ENCODE assay signal across 22 cellular contexts in the genomic region with DNA sequence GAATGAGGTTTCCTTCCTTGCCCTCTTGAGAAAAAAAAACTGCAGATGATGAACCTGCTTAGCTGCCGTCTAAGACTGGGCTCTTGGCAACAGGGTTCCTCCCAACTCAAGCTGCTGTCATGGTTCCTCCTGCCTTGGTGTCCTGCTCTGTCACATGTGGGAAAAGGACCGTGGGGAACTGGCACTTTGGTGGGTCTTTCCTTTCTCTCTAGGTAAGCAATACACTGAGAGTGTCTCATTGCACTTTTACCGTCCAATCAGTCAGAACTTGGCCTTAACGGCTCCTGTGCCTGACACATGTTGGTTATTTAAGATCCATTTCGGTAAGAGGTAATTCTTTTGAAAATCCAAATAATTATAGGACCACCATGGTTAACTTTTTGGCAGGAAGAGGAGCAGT.
DNase-seq lines count a peak whose midpoint lies in the region; ATAC-seq, FAIRE-seq and TF ChIP-seq lines count a peak whose summit lies in the region.
"Had no signal": no experiment of that assay in that cellular context is flagged by ENCODE, and none has a peak within 500 bp of the region (broad histone marks: within the 10 kb centered on the region; RNA-seq: fewer than 3 reads in every experiment).

No MANE protein-coding gene starts in this region.

- peaks cover 23% of the 10 kb centered on the region for H3K4me1 Mint-ChIP-seq in central memory CD8-positive, alpha-beta T cell

- TF ChIP-seq POLR2A in GM12892 (IDR thresholded peaks at IDR 0.05; ENCODE audit: low read depth, low read length): no peak

- no peaks in the 10 kb centered on the region for H3K36me3 Mint-ChIP-seq in central memory CD8-positive, alpha-beta T cell (ENCODE audit: insufficient read depth)
- H3K36me3 Mint-ChIP-seq: CD8-positive, alpha-beta memory T cell had no signal

- H3K18ac ChIP-seq in mesenchymal stem cell (ENCODE audit: low read depth in 1 of 2, low read length in 2 of 2): peak overlapping the region; percentile 35 to 62

- 90% methylated on average over 5 of the region's 5 CpGs for WGBS in mesenchymal stem cell

- H2BK15ac ChIP-seq in mesenchymal stem cell (ENCODE audit: low read depth, poor library complexity, severe bottlenecking): no peak overlapping the region

- H3K79me1 ChIP-seq in mesenchymal stem cell (replicated peaks; ENCODE audit: low read length, poor library complexity, severe bottlenecking): no peaks in the 10 kb centered on the region

- peak; percentile 27 for FAIRE-seq in GM12892 (lab: Jason Lieb, UNC)
- FAIRE-seq: GM18507, HTR-8/SVneo, RCC 7860 had no signal

- H3K27me3 ChIP-seq in Loucy (ENCODE audit: insufficient read depth, low read length, poor library complexity, severe bottlenecking) (no peaks in the 10 kb centered on the region), mesenchymal stem cell (ENCODE audit: control insufficient read depth in 1 of 2, insufficient read depth in 1 of 2, low read length in 2 of 2) (no peaks in the 10 kb centered on the region)

- no peak for DNase-seq in GM12892 (ENCODE audit: insufficient read length)
- DNase-seq in central memory CD8-positive, alpha-beta T cell (ENCODE audit: low spot score in 2 of 2): no peak
- DNase-seq in mesenchymal stem cell: no peak
- DNase-seq in stimulated activated CD8-positive, alpha-beta memory T cell treated with anti-CD3 and anti-CD28 coated beads, Interleukin-4, amount 100 ng/mL, for 48 hours: no peak
- DNase-seq: ACHN; C1 segment of cervical spinal cord; CD8-positive, alpha-beta memory T cell; GM23248; NCI-H1105; NCI-H1694; NCI-H2081 treated with DMSO at 0.1 percent for 48 hours; NCI-H510A; NCI-H774; SHP77 treated with DMSO at 0.1 percent for 48 hours had no signal

- no peaks in the 10 kb centered on the region for H3F3A ChIP-seq in Loucy (ENCODE audit: low read depth)

- H4K8ac ChIP-seq in mesenchymal stem cell (ENCODE audit: low read length): no peak overlapping the region

- H4K91ac ChIP-seq in mesenchymal stem cell (ENCODE audit: low read length): no peak overlapping the region

- H2AFZ ChIP-seq in Loucy (ENCODE audit: low read length): 0 out of 2 replicates have a peak overlapping the region, but pooled peaks have one; percentile 39
- H2AFZ ChIP-seq in mesenchymal stem cell (ENCODE audit: low read depth, low read length): no peak overlapping the region
- H2AFZ ChIP-seq: GM23248 had no signal

- H2BK120ac ChIP-seq in mesenchymal stem cell (ENCODE audit: low read depth, low read length): no peak overlapping the region

- no peak for ATAC-seq in central memory CD8-positive, alpha-beta T cell (replicated peaks; ENCODE audit: extremely low read depth, poor library complexity, severe bottlenecking)
- ATAC-seq in GM18907 (IDR thresholded peaks at IDR 0.05; ENCODE audit: unreplicated experiment): no peak
- no peak for ATAC-seq in GM19324 (IDR thresholded peaks at IDR 0.05; ENCODE audit: low FRiP score, unreplicated experiment)
- ATAC-seq in GM21526 (IDR thresholded peaks at IDR 0.05; ENCODE audit: low FRiP score, unreplicated experiment): no peak
- ATAC-seq: HCT116 had no signal

- H3K4me3 ChIP-seq in Loucy (ENCODE audit: low read length, poor library complexity, severe bottlenecking): no peak overlapping the region
- no peak overlapping the region for H3K4me3 ChIP-seq in mesenchymal stem cell (ENCODE audit: insufficient read depth in 1 of 2, low read depth in 1 of 2, low read length in 2 of 2)
- H3K4me3 ChIP-seq: GM23248 had no signal

- no peak overlapping the region for H3K27ac ChIP-seq in mesenchymal stem cell (ENCODE audit: low read length, poor library complexity, severe bottlenecking)
- H3K27ac ChIP-seq: GM23248 had no signal

- H4K20me1 ChIP-seq in Loucy (ENCODE audit: insufficient read depth, low read length, poor library complexity, severe bottlenecking): no peaks in the 10 kb centered on the region

- H3K4me2 ChIP-seq in Loucy (ENCODE audit: low read depth, low read length, poor library complexity, severe bottlenecking): no peak overlapping the region
- no peak overlapping the region for H3K4me2 ChIP-seq in mesenchymal stem cell (ENCODE audit: low read length, poor library complexity, severe bottlenecking)

- H3K23ac ChIP-seq in mesenchymal stem cell (ENCODE audit: low read length in 2 of 2): no peak overlapping the region

- H2BK12ac ChIP-seq in mesenchymal stem cell (ENCODE audit: low read length in 2 of 2): peak overlapping the region; percentile 41 to 65

- H2AK5ac ChIP-seq in mesenchymal stem cell (ENCODE audit: low read length, severe bottlenecking): no peak overlapping the region

- H3K4me1 ChIP-seq in Loucy (ENCODE audit: insufficient read depth, low read length, poor library complexity, severe bottlenecking) (no peaks in the 10 kb centered on the region), mesenchymal stem cell (ENCODE audit: control insufficient read depth, insufficient read depth, low read depth, low read length) (peaks cover 14% of the 10 kb centered on the region)

- TF ChIP-seq CTCF in Loucy (conservative IDR thresholded peaks at IDR 0.05; ENCODE audit: low read length): no peak

- H3K9me3 Mint-ChIP-seq in central memory CD8-positive, alpha-beta T cell: no peaks in the 10 kb centered on the region
- H3K9me3 Mint-ChIP-seq: CD8-positive, alpha-beta memory T cell had no signal

- no peak overlapping the region for H3K4me3 Mint-ChIP-seq in central memory CD8-positive, alpha-beta T cell

- H3K27ac Mint-ChIP-seq in central memory CD8-positive, alpha-beta T cell (ENCODE audit: low read depth): peak overlapping the region; percentile 41

- no peak overlapping the region for H2BK5ac ChIP-seq in mesenchymal stem cell (ENCODE audit: low read depth, low read length, poor library complexity, severe bottlenecking)

- H3K36me3 ChIP-seq in Loucy (ENCODE audit: insufficient read depth, low read length) (no peaks in the 10 kb centered on the region), mesenchymal stem cell (ENCODE audit: control insufficient read depth in 1 of 2, insufficient read depth in 2 of 2, low read depth in 1 of 2, low read length in 2 of 2) (no peaks in the 10 kb centered on the region)

- peaks cover 9% of the 10 kb centered on the region for H3K27me3 Mint-ChIP-seq in central memory CD8-positive, alpha-beta T cell

- H3K9me2 ChIP-seq in Loucy (replicated peaks; ENCODE audit: low read depth, low read length): no peaks in the 10 kb centered on the region

- no peak overlapping the region for H3K9ac ChIP-seq in Loucy (ENCODE audit: low read depth, low read length, poor library complexity, severe bottlenecking)
- H3K9ac ChIP-seq in mesenchymal stem cell (ENCODE audit: low read length): no peak overlapping the region
- H3K9ac ChIP-seq: GM23248 had no signal

- H3K4ac ChIP-seq in mesenchymal stem cell (ENCODE audit: low read depth in 1 of 2, low read length in 2 of 2): peak overlapping the region in 1 of 2 experiments; percentile 21

- H3K79me2 ChIP-seq in Loucy (ENCODE audit: insufficient read depth, low read length): no peaks in the 10 kb centered on the region

- H3K9me3 ChIP-seq in Loucy (ENCODE audit: insufficient read depth, low read depth, low read length) (no peaks in the 10 kb centered on the region), mesenchymal stem cell (ENCODE audit: control insufficient read depth, low read length) (no peaks in the 10 kb centered on the region)

- H3K14ac ChIP-seq in mesenchymal stem cell (ENCODE audit: low read length in 2 of 2): no peak overlapping the region
